Comparison of ENCODE assay signal across 23 cellular contexts in genomic region chr6:124436803-124437202, GRCh38.
"Had no signal": no experiment of that assay in that cellular context is flagged by ENCODE, and none has a peak within 500 bp of the region (broad histone marks: within the 10 kb centered on the region; RNA-seq: fewer than 3 reads in every experiment).

No MANE protein-coding gene starts in this region.

- DNase-seq: activated CD4-positive, alpha-beta T cell treated with anti-CD3 and anti-CD28 coated beads for 4 hours; activated CD4-positive, alpha-beta T cell treated with anti-CD3 and anti-CD28 coated beads, Interleukin-2, amount 50 U/mL, for 48 hours; activated CD4-positive, CD25-positive, alpha-beta regulatory T cell; activated naive CD4-positive, alpha-beta T cell treated with Interleukin-2 at 50 U/mL for 16 hours; activated naive CD8-positive, alpha-beta T cell treated with anti-CD3 and anti-CD28 coated beads, Interleukin-2, amount 10 ng/mL, durations not matched to agents 7 days and 5 days; activated T-cell treated with anti-CD3 and anti-CD28 coated beads, Interleukin-2, amount 50 U/mL, for 48 hours; amniotic stem cell; effector memory CD4-positive, alpha-beta T cell; gastrocnemius medialis; hippocampal formation; kidney glomerular epithelial cell; left lung; naive thymus-derived CD4-positive, alpha-beta T cell; spleen; stimulated activated CD4-positive, alpha-beta T cell treated with anti-CD3 and anti-CD28 coated beads, Interleukin-4, amount 100 ng/mL, for 1 hour; stimulated activated naive CD4-positive, alpha-beta T cell treated with Interleukin-2 at 50 U/mL for 16 hours had no signal

- H3K27ac ChIP-seq: breast epithelium, gastrocnemius medialis, left lung, neural progenitor cell, prostate gland, spleen, thoracic aorta, vagina had no signal

- H3K9me3 ChIP-seq: breast epithelium, gastrocnemius medialis, left lung, prostate gland, spleen, thoracic aorta, vagina had no signal

- H3K4me1 ChIP-seq: breast epithelium, gastrocnemius medialis, left lung, neural progenitor cell, prostate gland, spleen, vagina had no signal

- H3K4me2 ChIP-seq: neural progenitor cell had no signal

- H3K9ac ChIP-seq: neural progenitor cell had no signal

- ATAC-seq: esophagus mucosa; gastrocnemius medialis; left lung; naive thymus-derived CD4-positive, alpha-beta T cell had no signal

- H3K36me3 ChIP-seq: breast epithelium, gastrocnemius medialis, left lung, neural progenitor cell, prostate gland, spleen, thoracic aorta, vagina had no signal

- H3K4me3 ChIP-seq: breast epithelium, gastrocnemius medialis, left lung, lung, neural progenitor cell, prostate gland, spleen, thoracic aorta, vagina had no signal

- H3K27me3 ChIP-seq: breast epithelium, gastrocnemius medialis, left lung, neural progenitor cell, spleen, vagina had no signal
